ENCODE assay signal across 11 cellular contexts in the genomic region with DNA sequence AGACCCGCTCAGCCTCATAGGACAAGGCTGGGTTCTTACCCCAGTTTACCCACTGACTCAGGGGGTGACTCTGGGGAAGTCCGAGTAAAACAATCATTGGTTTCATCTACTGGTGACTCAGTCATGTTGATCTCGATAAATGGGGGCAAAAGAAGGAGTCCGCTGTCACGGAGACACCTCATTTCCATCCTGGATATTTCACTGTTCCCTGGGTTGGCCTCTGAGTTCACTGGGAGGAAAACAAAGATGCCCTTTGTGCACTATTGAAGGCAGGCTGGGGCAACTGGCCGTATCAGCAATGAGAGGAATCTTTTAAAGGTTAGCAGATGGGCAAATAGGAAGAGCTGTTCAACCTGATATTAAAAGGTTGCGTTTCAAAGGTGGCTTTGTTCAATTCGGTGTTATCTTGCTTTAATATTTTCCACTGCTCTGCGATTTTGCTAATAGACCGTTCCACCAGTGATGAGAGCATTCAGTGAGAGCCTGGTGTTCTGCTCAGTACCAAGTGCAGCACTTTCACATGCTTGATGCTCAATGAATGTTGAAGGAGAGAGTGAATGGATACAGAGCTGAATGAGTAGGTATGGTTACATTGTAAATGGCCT.
"Had no signal": no experiment of that assay in that cellular context is flagged by ENCODE, and none has a peak within 500 bp of the region (broad histone marks: within the 10 kb centered on the region; RNA-seq: fewer than 3 reads in every experiment).

No MANE protein-coding gene starts in this region.

- H3K27ac ChIP-seq: brain microvascular endothelial cell had no signal

- DNase-seq: activated B cell treated with CpG ODN at 0.5 μM for 24 hours; activated CD4-positive, alpha-beta T cell treated with anti-CD3 and anti-CD28 coated beads, Interleukin-2, amount 10 ng/mL, durations not matched to agents 7 days and 5 days; activated CD8-positive, alpha-beta memory T cell treated with anti-CD3 and anti-CD28 coated beads for 24 hours; activated naive CD8-positive, alpha-beta T cell treated with anti-CD3 and anti-CD28 coated beads, Interleukin-2, amount 10 ng/mL, durations not matched to agents 7 days and 5 days; brain microvascular endothelial cell; cerebellar nuclear complex; endodermal cell; kidney glomerular epithelial cell; mesendoderm; stimulated activated CD4-positive, alpha-beta T cell treated with anti-CD3 and anti-CD28 coated beads, Interleukin-2, amount 100 ng/mL, for 24 hours had no signal

- H3K4me3 ChIP-seq: tibial nerve had no signal
